In genomic region chr3:152244156-152244888, GRCh38 we compare ENCODE assay signal across 1 cellular context.
TF ChIP-seq lines count a peak whose summit lies in the region.

No MANE protein-coding gene starts in this region.

TF ChIP-seq in GM12878, 131 proteins besides CTCF, POLR2A, EP300 and RAD21 (continued from another document):
- TF ChIP-seq POU2F2 (IDR thresholded peaks at IDR 0.05; ENCODE audit: borderline replicate concordance, low read depth, low read length) (no peak), MEF2B (IDR thresholded peaks at IDR 0.05; ENCODE audit: partially characterized antibody, poor library complexity, severe bottlenecking) (no peak), ZNF24 (IDR thresholded peaks at IDR 0.05) (0 out of 2 replicates have a peak, but pooled peaks have one; percentile 5), ATF3 (IDR thresholded peaks at IDR 0.05; ENCODE audit: borderline replicate concordance, extremely low read depth, low read depth, low read length) (no peak), E4F1 (IDR thresholded peaks at IDR 0.05; ENCODE audit: borderline replicate concordance, partially characterized antibody) (no peak), TAF1 (IDR thresholded peaks at IDR 0.05; ENCODE audit: borderline replicate concordance, low read depth, low read length) (no peak), ZBED1 (IDR thresholded peaks at IDR 0.05; ENCODE audit: borderline replicate concordance) (no peak), FOXM1 (IDR thresholded peaks at IDR 0.05; ENCODE audit: low read depth, low read length) (no peak), TCF7 (IDR thresholded peaks at IDR 0.05; ENCODE audit: borderline replicate concordance) (peak; percentile 60; the same call in 1 of the 2 replicates), GATAD2B (conservative IDR thresholded peaks at IDR 0.05; ENCODE audit: low read depth) (no peak), SIX5 (IDR thresholded peaks at IDR 0.05; ENCODE audit: low read depth, low read length, severe bottlenecking) (no peak), BMI1 (IDR thresholded peaks at IDR 0.05; ENCODE audit: borderline replicate concordance) (no peak), MLLT1 (IDR thresholded peaks at IDR 0.05) (no peak)
